11 cellular contexts compared by ENCODE assay signal in the genomic region with DNA sequence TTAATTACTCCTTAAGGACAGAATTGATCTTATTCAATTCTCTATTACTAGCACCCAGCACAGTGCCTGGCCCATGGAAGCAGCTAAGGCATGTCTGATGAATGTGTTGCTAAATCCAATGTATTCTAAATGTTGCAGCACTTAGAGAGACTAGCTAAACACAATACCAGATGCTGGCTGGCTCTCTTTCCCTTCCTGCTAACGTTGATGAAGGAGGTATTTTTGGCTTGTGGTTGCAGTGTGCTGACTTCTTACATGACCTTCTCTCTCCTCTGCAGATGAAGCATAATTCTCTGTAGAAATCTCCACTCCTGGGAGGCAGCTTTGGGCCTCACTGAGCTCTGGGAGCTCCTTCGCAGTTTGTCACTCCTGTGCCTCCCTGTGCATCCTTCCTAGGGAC.
DNase-seq lines count a peak whose midpoint lies in the region; ATAC-seq and TF ChIP-seq lines count a peak whose summit lies in the region.
"Had no signal": no experiment of that assay in that cellular context is flagged by ENCODE, and none has a peak within 500 bp of the region (broad histone marks: within the 10 kb centered on the region; RNA-seq: fewer than 3 reads in every experiment).

No MANE protein-coding gene starts in this region.

- no peak for TF ChIP-seq CTCF in left lung (IDR thresholded peaks at IDR 0.05)

- no peaks in the 10 kb centered on the region for H3K9me3 ChIP-seq in left lung

- intact Hi-C loops in left lung (cut with DNase I): no loop called here

- DNase-seq in SKM-1 (lab: John Stamatoyannopoulos, UW; ENCODE audit: unreplicated experiment) (peak; percentile 43), skeletal muscle cell (ENCODE audit: low read depth) (peak; percentile 88), cortex of kidney (lab: John Stamatoyannopoulos, UW) (no peak), NCI-H1694 treated with DMSO at 0.1 percent for 48 hours (lab: John Stamatoyannopoulos, UW) (no peak), left lung (no peak)
- DNase-seq in activated CD4-positive, alpha-beta T cell treated with anti-CD3 and anti-CD28 coated beads, Interleukin-2, amount 50 U/mL, for 48 hours: no peak
- DNase-seq: head of caudate nucleus, NCI-H526 treated with DMSO at 0.1 percent for 48 hours had no signal

- peak; percentile 66 for ATAC-seq in GM18907 (IDR thresholded peaks at IDR 0.05; ENCODE audit: unreplicated experiment)
- peak; percentile 58 for ATAC-seq in HG03064 (IDR thresholded peaks at IDR 0.05; ENCODE audit: low read depth, unreplicated experiment)
- ATAC-seq in left lung: no peak

- no peak overlapping the region for H3K27ac ChIP-seq in left lung
- H3K27ac ChIP-seq: HL-60 had no signal

- H3K4me3 ChIP-seq in skeletal muscle cell (ENCODE audit: low read depth, low read length) (no peak overlapping the region), left lung (no peak overlapping the region)

- H3K36me3 ChIP-seq in left lung: no peaks in the 10 kb centered on the region

- no peaks in the 10 kb centered on the region for H3K27me3 ChIP-seq in left lung

- H3K4me1 ChIP-seq in left lung: no peaks in the 10 kb centered on the region

Comparison
In these comparisons a context has a peak if more than half of its experiments do, and no peak if none do; other contexts are left out.
1. DNase-seq: peak in SKM-1 (single experiment) and skeletal muscle cell (single experiment); none in activated CD4-positive, alpha-beta T cell treated with anti-CD3 and anti-CD28 coated beads, Interleukin-2, amount 50 U/mL, for 48 hours (0 of 2), cortex of kidney (single experiment), NCI-H1694 treated with DMSO at 0.1 percent for 48 hours (single experiment) and left lung (0 of 2).